ENCODE assay signal across 18 cellular contexts in genomic region chr4:91092398-91092955, GRCh38.
A peak's percentile ranks its signal among the peaks of the same experiment; 100 is the strongest.
DNase-seq lines count a peak whose midpoint lies in the region; ATAC-seq and TF ChIP-seq lines count a peak whose summit lies in the region.
"Had no signal": no experiment of that assay in that cellular context is flagged by ENCODE, and none has a peak within 500 bp of the region (broad histone marks: within the 10 kb centered on the region; RNA-seq: fewer than 3 reads in every experiment).

No MANE protein-coding gene starts in this region.

- no peaks in the 10 kb centered on the region for H3K27me3 Mint-ChIP-seq in CD4-positive, alpha-beta memory T cell
- H3K27me3 Mint-ChIP-seq: activated CD4-positive, alpha-beta memory T cell treated with anti-CD3 and anti-CD28 coated beads for 36 hours had no signal

- H3K27ac ChIP-seq in PC-9 = no peak overlapping the region
- no peak overlapping the region for H3K27ac ChIP-seq in CD4-positive, alpha-beta memory T cell (ENCODE audit: low read depth, low read length)
- H3K27ac ChIP-seq: thoracic aorta, WERI-Rb-1 had no signal

- peak; percentile 29 for DNase-seq in BE2C
- DNase-seq in ELF-1 (ENCODE audit: low read depth, low spot score) = peak; percentile 40
- peak; percentile 14 to 44 for DNase-seq in PC-9
- DNase-seq in islet precursor cell = peak; percentile 80
- DNase-seq in NAMALWA (ENCODE audit: low spot score) = no peak
- no peak for DNase-seq in CD4-positive, alpha-beta memory T cell
- DNase-seq in GM19238 (ENCODE audit: insufficient read length, low spot score) = no peak
- DNase-seq: activated CD4-positive, alpha-beta memory T cell treated with anti-CD3 and anti-CD28 coated beads for 36 hours; activated naive CD4-positive, alpha-beta T cell treated with anti-CD3 and anti-CD28 coated beads for 36 hours; activated T-cell treated with anti-CD3 and anti-CD28 coated beads, Interleukin-2, amount 50 U/mL, for 1 hour; anterior cingulate cortex; effector memory CD4-positive, alpha-beta T cell; right cardiac atrium; Right ventricle myocardium superior; WERI-Rb-1 had no signal

- no peaks in the 10 kb centered on the region for H3K9me3 ChIP-seq in BE2C
- H3K9me3 ChIP-seq in PC-9 (ENCODE audit: insufficient read depth, low read depth) = no peaks in the 10 kb centered on the region
- no peaks in the 10 kb centered on the region for H3K9me3 ChIP-seq in CD4-positive, alpha-beta memory T cell (ENCODE audit: control insufficient read depth in 1 of 2, low read length in 2 of 2)
- H3K9me3 ChIP-seq: thoracic aorta had no signal

- no peaks in the 10 kb centered on the region for H3F3A ChIP-seq in PC-9 (ENCODE audit: insufficient read depth, low read depth)

- no peaks in the 10 kb centered on the region for H3K4me1 Mint-ChIP-seq in CD4-positive, alpha-beta memory T cell

- H2AFZ ChIP-seq in PC-9 = no peak overlapping the region

- H3K27me3 ChIP-seq in BE2C (no peaks in the 10 kb centered on the region), PC-9 (ENCODE audit: insufficient read depth, low read depth) (no peaks in the 10 kb centered on the region)
- no peaks in the 10 kb centered on the region for H3K27me3 ChIP-seq in CD4-positive, alpha-beta memory T cell (ENCODE audit: insufficient read depth, low read length)

- intact Hi-C loops in PC-9 (cut with micrococcal nuclease; ENCODE audit: unreplicated experiment) = no loop called here
- intact Hi-C loops in CD4-positive, alpha-beta memory T cell (cut with micrococcal nuclease) = no loop called here

- BruUV-seq in PC-9 (replicated peaks; lab: Mats Ljungman, UMichigan) = no TSS peak

- no peak overlapping the region for H3K4me3 Mint-ChIP-seq in CD4-positive, alpha-beta memory T cell
- H3K4me3 Mint-ChIP-seq: activated CD4-positive, alpha-beta memory T cell treated with anti-CD3 and anti-CD28 coated beads for 36 hours; activated naive CD4-positive, alpha-beta T cell treated with anti-CD3 and anti-CD28 coated beads for 36 hours had no signal

- no peaks in the 10 kb centered on the region for H3K4me1 ChIP-seq in BE2C
- no peaks in the 10 kb centered on the region for H3K4me1 ChIP-seq in PC-9 (replicated peaks; ENCODE audit: insufficient read depth)
- no peaks in the 10 kb centered on the region for H3K4me1 ChIP-seq in CD4-positive, alpha-beta memory T cell (ENCODE audit: insufficient read depth, low read length)

- H3K4me2 ChIP-seq in PC-9 = no peak overlapping the region

- TF ChIP-seq CTCF in BE2C (IDR thresholded peaks at IDR 0.05; ENCODE audit: low read depth, low read length) (peak; percentile 35; the same call in 1 of the 2 replicates), PC-9 (conservative IDR thresholded peaks at IDR 0.05) (no peak)

- H3K36me3 Mint-ChIP-seq in CD4-positive, alpha-beta memory T cell = no peaks in the 10 kb centered on the region
- H3K36me3 Mint-ChIP-seq: activated CD4-positive, alpha-beta memory T cell treated with anti-CD3 and anti-CD28 coated beads for 36 hours had no signal

- no peaks in the 10 kb centered on the region for H3K9me2 ChIP-seq in PC-9 (ENCODE audit: insufficient read depth)

- H3K79me2 ChIP-seq in PC-9 (ENCODE audit: low read depth) = no peaks in the 10 kb centered on the region

- POLR2A ChIA-PET in PC-9 (lab: Charles Lee; ENCODE audit: unreplicated experiment) = interaction anchor here (0.6 kb wide), 1 partner anchor 280 kb away, joined by 5 read pairs; no protein-coding TSS in a partner anchor
- POLR2A ChIA-PET in CD4-positive, alpha-beta memory T cell (lab: Charles Lee; ENCODE audit: partially characterized antibody) = no interaction called here

- CTCF ChIA-PET in PC-9 (lab: Charles Lee) = no interaction called here
- CTCF ChIA-PET in CD4-positive, alpha-beta memory T cell (lab: Charles Lee; ENCODE audit: partially characterized antibody) = no interaction called here

- H3K9me3 Mint-ChIP-seq in CD4-positive, alpha-beta memory T cell = peaks cover 0 to 11% (median 6%) of the 10 kb centered on the region in 8 donors

- ATAC-seq in HG03280 (IDR thresholded peaks at IDR 0.05; ENCODE audit: unreplicated experiment) = no peak
- ATAC-seq: right cardiac atrium had no signal

- H3K4me3 ChIP-seq in BE2C (ENCODE audit: low read depth, low read length) (no peak overlapping the region), PC-9 (no peak overlapping the region)
- no peak overlapping the region for H3K4me3 ChIP-seq in CD4-positive, alpha-beta memory T cell (ENCODE audit: low read length in 2 of 2)
- H3K4me3 ChIP-seq: lung, thoracic aorta had no signal

- no peaks in the 10 kb centered on the region for H3K36me3 ChIP-seq in BE2C
- H3K36me3 ChIP-seq in PC-9 (ENCODE audit: low read depth) = no peaks in the 10 kb centered on the region
- no peaks in the 10 kb centered on the region for H3K36me3 ChIP-seq in CD4-positive, alpha-beta memory T cell (ENCODE audit: insufficient read depth, low read length)
- H3K36me3 ChIP-seq: thoracic aorta, WERI-Rb-1 had no signal

- no peak overlapping the region for H3K27ac Mint-ChIP-seq in CD4-positive, alpha-beta memory T cell
- H3K27ac Mint-ChIP-seq: activated CD4-positive, alpha-beta memory T cell treated with anti-CD3 and anti-CD28 coated beads for 36 hours; activated naive CD4-positive, alpha-beta T cell treated with anti-CD3 and anti-CD28 coated beads for 36 hours had no signal

- no peaks in the 10 kb centered on the region for H4K20me1 ChIP-seq in PC-9 (ENCODE audit: insufficient read depth)

Comparison
In these comparisons a context has a peak if more than half of its experiments do, and no peak if none do; other contexts are left out.
1. DNase-seq: peak in BE2C (single experiment), ELF-1 (single experiment), PC-9 (2 of 2) and islet precursor cell (single experiment); none in NAMALWA (single experiment), CD4-positive, alpha-beta memory T cell (0 of 5) and GM19238 (single experiment).